Comparison of ENCODE assay signal across 4 cellular contexts in genomic region chr2:97031331-97031730, GRCh38. TPM values are rescaled to one million over a fixed set of nuclear protein-coding genes. Genes with fewer than 3 reads are reported as not detected.
"Had no signal": no experiment of that assay in that cellular context is flagged by ENCODE, and none has a peak within 500 bp of the region (broad histone marks: within the 10 kb centered on the region; RNA-seq: fewer than 3 reads in every experiment).

No MANE protein-coding gene starts in this region.

RNA-seq across cellular contexts. Expression of gene FAM178B, which starts 45.0 kb away (rescaled TPM):
- total RNA-seq: activated B cell treated with CpG ODN at 0.5 μM for 24 hours; activated CD4-positive, alpha-beta T cell treated with anti-CD3 and anti-CD28 coated beads, Interleukin-2, amount 10 ng/mL, durations not matched to agents 24 days and 14 days; activated CD8-positive, alpha-beta memory T cell treated with anti-CD3 and anti-CD28 coated beads, Interleukin-2, amount 10 ng/mL, durations not matched to agents 7 days and 5 days; T-helper 17 cell had no signal
